ENCODE assay signal across 9 cellular contexts in the genomic region with DNA sequence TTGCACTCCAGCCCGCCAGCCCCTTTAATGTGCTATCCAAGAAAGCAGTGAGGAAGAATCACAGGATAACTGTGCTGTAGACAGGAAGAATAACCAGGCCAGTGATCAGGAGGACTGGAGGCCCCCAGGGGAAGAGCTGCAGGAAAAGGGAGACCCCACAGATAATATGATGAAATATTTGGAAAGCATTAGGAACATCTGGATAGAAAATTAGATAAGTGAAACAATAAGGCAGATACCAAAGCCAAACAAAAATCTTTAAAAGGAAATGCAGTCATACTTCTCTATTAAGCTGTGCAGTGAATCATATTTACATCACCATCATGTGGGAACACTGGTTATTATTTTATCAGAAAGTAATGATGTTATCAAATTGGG. TPM values are rescaled to one million over a fixed set of nuclear protein-coding genes. Genes with fewer than 3 reads are reported as not detected.
DNase-seq lines count a peak whose midpoint lies in the region; ATAC-seq and TF ChIP-seq lines count a peak whose summit lies in the region.
"Had no signal": no experiment of that assay in that cellular context is flagged by ENCODE, and none has a peak within 500 bp of the region (broad histone marks: within the 10 kb centered on the region; RNA-seq: fewer than 3 reads in every experiment).

No MANE protein-coding gene starts in this region.

- intact Hi-C loops in A673 (cut with micrococcal nuclease; ENCODE audit: unreplicated experiment), result loop anchor here (1.0 kb wide), 1 partner anchor 14 kb away; a partner anchor contains a TSS

- no TSS peak for BruUV-seq in A673 (replicated peaks; lab: Mats Ljungman, UMichigan)

- H3K27me3 ChIP-seq in A673 (replicated peaks; ENCODE audit: insufficient read depth, low read depth, low read length, poor library complexity), result no peaks in the 10 kb centered on the region

- H3K4me1 Mint-ChIP-seq in HFFc6 (ENCODE audit: low read depth), result peaks cover 91% of the 10 kb centered on the region

- ATAC-seq in left lobe of liver (no peak), HG02678 (IDR thresholded peaks at IDR 0.05; ENCODE audit: unreplicated experiment) (no peak)

- H3K27ac ChIP-seq in A673 (ENCODE audit: low read depth, low read length, poor library complexity, severe bottlenecking) (peak overlapping the region; percentile 28), mesodermal cell (ENCODE audit: low read depth, low read length, severe bottlenecking) (peak overlapping the region; percentile 34)

- TF ChIP-seq CTCF in A673 (conservative IDR thresholded peaks at IDR 0.05; ENCODE audit: low read depth, low read length) (no peak), HFFc6 (IDR thresholded peaks at IDR 0.05) (no peak)

- peaks cover under 1% of the 10 kb centered on the region; the same call in 1 of the 2 replicates for H3K36me3 Mint-ChIP-seq in HFFc6 (ENCODE audit: low read depth)

- H3K36me3 ChIP-seq in A673 (ENCODE audit: insufficient read depth, low read length, poor library complexity, severe bottlenecking) (no peaks in the 10 kb centered on the region), mesodermal cell (ENCODE audit: control insufficient read depth, insufficient read depth, low read length) (no peaks in the 10 kb centered on the region)

- H3K4me1 ChIP-seq in A673 (ENCODE audit: insufficient read depth, low read length, poor library complexity, severe bottlenecking) (peaks cover 21% of the 10 kb centered on the region), mesodermal cell (ENCODE audit: control insufficient read depth, insufficient read depth, low read length, poor library complexity, severe bottlenecking) (peaks cover 3% of the 10 kb centered on the region)

- H3K4me3 Mint-ChIP-seq in HFFc6, result peak overlapping the region; percentile 82

- no peak overlapping the region for H3K4me3 ChIP-seq in A673 (ENCODE audit: low read depth, low read length, poor library complexity, severe bottlenecking)
- no peak overlapping the region for H3K4me3 ChIP-seq in mesodermal cell (ENCODE audit: extremely low read depth, insufficient read depth, low read length, poor library complexity, severe bottlenecking)

- peaks cover 1% of the 10 kb centered on the region; the same call in 1 of the 2 replicates for H3K27me3 Mint-ChIP-seq in HFFc6 (ENCODE audit: insufficient read depth)

- peak overlapping the region; percentile 93 for H3K27ac Mint-ChIP-seq in HFFc6

- H3K9me3 ChIP-seq in A673 (ENCODE audit: low read depth, low read length, poor library complexity, severe bottlenecking), result no peaks in the 10 kb centered on the region
- no peaks in the 10 kb centered on the region for H3K9me3 ChIP-seq in mesodermal cell (ENCODE audit: control insufficient read depth, low read length)

- CTCF ChIA-PET in A673 (lab: Charles Lee), result no interaction called here

- WGBS in mesodermal cell (ENCODE audit: insufficient coverage in 2 of 2), 2 experiments, result 88 to 100% methylated on average over 1 of the region's 1 CpG

- POLR2A ChIA-PET in A673 (lab: Charles Lee; ENCODE audit: low non-redundant PET), result no interaction called here

- no peaks in the 10 kb centered on the region for H3K9me3 Mint-ChIP-seq in HFFc6

- peak; percentile 40 for DNase-seq in A673 (ENCODE audit: low spot score)
- peak; percentile 36 for DNase-seq in HFFc6
- peak; percentile 68 to 89 for DNase-seq in dermis microvascular lymphatic vessel endothelial cell (ENCODE audit: low read depth in 2 of 2)
- no peak for DNase-seq in left lobe of liver (ENCODE audit: low spot score)
- DNase-seq in stimulated activated CD4-positive, alpha-beta T cell treated with anti-CD3 and anti-CD28 coated beads, Interleukin-12 subunit alpha, Interleukin-12 subunit beta, amount 100 ng/mL, for 4 hours, result no peak
- DNase-seq in stimulated activated CD8-positive, alpha-beta memory T cell treated with anti-CD3 and anti-CD28 coated beads, Interleukin-4, amount 100 ng/mL, for 48 hours, result no peak
- DNase-seq: DND-41 had no signal

RNA-seq across cellular contexts. Expression of a gene that starts 14.3 kb away (rescaled TPM):
- 33.9 and 36.3 TPM in 2 replicates for total RNA-seq in A673 (2021)
- total RNA-seq in HFFc6 (2021; fragmentation: NEBNext Ultra II Directional; extraction: Animal tissue kit (Norgen Biotek cat#: 25700)), result 10 to 100 TPM; 43.3 to 53.9 (median 45.7) TPM
- total RNA-seq in dermis microvascular lymphatic vessel endothelial cell, result 28.4 and 35.0 TPM in 2 replicates
- 65.1 TPM for polyA plus RNA-seq in mesodermal cell (2013, experiment 1 of 2)
- polyA plus RNA-seq in mesodermal cell (2013, experiment 2 of 2), result 69.9 TPM
- 7.8 TPM for total RNA-seq in left lobe of liver

RNA-seq across cellular contexts. Expression of a gene that starts 42.9 kb away (rescaled TPM):
- total RNA-seq in A673 (2021) (26.7 and 29.1 TPM in 2 replicates), dermis microvascular lymphatic vessel endothelial cell (16.4 and 18.3 TPM in 2 replicates), left lobe of liver (6.4 TPM)
- 10 to 100 TPM; 21.6 to 25.4 (median 23.0) TPM for total RNA-seq in HFFc6 (2021; fragmentation: NEBNext Ultra II Directional; extraction: Animal tissue kit (Norgen Biotek cat#: 25700))
- polyA plus RNA-seq in mesodermal cell (2013, experiment 1 of 2), result 24.2 TPM
- polyA plus RNA-seq in mesodermal cell (2013, experiment 2 of 2), result 28.4 TPM

Comparison
In these comparisons a context has a peak if more than half of its experiments do, and no peak if none do; other contexts are left out.
1. DNase-seq: peak in A673 (single experiment), HFFc6 (single experiment) and dermis microvascular lymphatic vessel endothelial cell (2 of 2); none in left lobe of liver (single experiment), stimulated activated CD4-positive, alpha-beta T cell treated with anti-CD3 and anti-CD28 coated beads, Interleukin-12 subunit alpha, Interleukin-12 subunit beta, amount 100 ng/mL, for 4 hours (single experiment) and stimulated activated CD8-positive, alpha-beta memory T cell treated with anti-CD3 and anti-CD28 coated beads, Interleukin-4, amount 100 ng/mL, for 48 hours (single experiment).